16 cellular contexts compared by ENCODE assay signal in the genomic region with DNA sequence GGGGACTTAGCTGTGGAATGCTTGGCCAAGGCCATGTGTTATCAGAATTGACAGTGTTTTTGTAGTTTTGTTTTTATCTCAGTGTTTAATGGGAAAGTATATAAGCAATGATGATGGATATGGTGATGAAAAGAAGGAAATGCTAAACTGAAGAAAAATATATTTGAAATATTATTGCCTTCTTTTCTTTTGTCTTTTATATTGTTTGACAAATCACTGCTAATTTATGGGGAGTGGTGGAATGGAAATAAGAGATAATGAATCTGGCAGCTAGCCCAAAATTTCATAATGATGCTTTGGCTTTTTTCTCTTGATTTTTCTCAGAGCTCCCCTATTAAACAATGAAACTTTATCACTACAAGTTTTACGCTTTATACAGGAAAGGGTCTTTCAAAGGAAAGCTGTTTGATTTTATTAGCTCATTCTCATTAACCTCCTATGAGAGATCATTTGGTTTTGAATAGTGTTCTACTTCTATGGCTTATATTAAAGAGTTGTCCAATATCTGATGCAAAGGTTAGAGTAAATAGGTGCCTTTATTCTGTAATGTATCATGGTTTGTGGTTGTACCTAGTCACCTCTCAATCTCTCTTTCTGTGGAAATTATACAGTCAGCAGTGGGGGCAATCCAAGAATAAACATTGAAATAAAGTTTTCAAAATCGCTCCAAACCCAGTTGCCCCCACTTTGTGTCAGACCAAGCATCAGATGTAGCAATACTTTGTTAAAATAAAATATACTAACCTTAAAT.
"Had no signal": no experiment of that assay in that cellular context is flagged by ENCODE, and none has a peak within 500 bp of the region (broad histone marks: within the 10 kb centered on the region; RNA-seq: fewer than 3 reads in every experiment).

No MANE protein-coding gene starts in this region.

- H2AFZ ChIP-seq: parathyroid adenoma had no signal

- H3K4me3 ChIP-seq: esophagus squamous epithelium, right atrium auricular region had no signal

- H3K9ac ChIP-seq: parathyroid adenoma had no signal

- H3K27ac ChIP-seq: parathyroid adenoma, right atrium auricular region had no signal

- DNase-seq: activated CD4-positive, alpha-beta memory T cell treated with anti-CD3 and anti-CD28 coated beads for 36 hours; activated CD4-positive, CD25-positive, alpha-beta regulatory T cell treated with anti-CD3 and anti-CD28 coated beads, Interleukin-2, amount 50 U/mL, for 72 hours; activated CD8-positive, alpha-beta memory T cell treated with anti-CD3 and anti-CD28 coated beads, Interleukin-2, amount 50 U/mL, for 4 hours; activated naive CD4-positive, alpha-beta T cell treated with anti-CD3 and anti-CD28 coated beads, Interleukin-2, amount 50 U/mL, for 16 hours; anterior cingulate cortex; endodermal cell; esophagus squamous epithelium; foreskin melanocyte; small intestine; substantia nigra; T-helper 9 cell; trophoblast cell had no signal

- H3K4me1 ChIP-seq: parathyroid adenoma had no signal

- FAIRE-seq: bronchial epithelial cell, keratinocyte, small intestine had no signal

- H3K36me3 ChIP-seq: esophagus squamous epithelium had no signal

- H3K27me3 ChIP-seq: esophagus squamous epithelium, right atrium auricular region had no signal

- H3K9me3 ChIP-seq: esophagus squamous epithelium, right atrium auricular region had no signal
